ENCODE assay signal across 28 cellular contexts in genomic region chr3:142077155-142077858, GRCh38.
A peak's percentile ranks its signal among the peaks of the same experiment; 100 is the strongest.
DNase-seq lines count a peak whose midpoint lies in the region; ATAC-seq, FAIRE-seq and TF ChIP-seq lines count a peak whose summit lies in the region.
"Had no signal": no experiment of that assay in that cellular context is flagged by ENCODE, and none has a peak within 500 bp of the region (broad histone marks: within the 10 kb centered on the region; RNA-seq: fewer than 3 reads in every experiment).

No MANE protein-coding gene starts in this region.

- H3K9me3 Mint-ChIP-seq in progenitor cell of endocrine pancreas (ENCODE audit: low read depth) = peaks cover 6% of the 10 kb centered on the region

- no peak overlapping the region for H3K4me2 ChIP-seq in K562 (ENCODE audit: insufficient read depth, low read length)
- H3K4me2 ChIP-seq: A549; BLaER1 treated with 17β-estradiol and CSF1 and Interleukin-3, amounts not matched to agents 10 nM and 100 nM; PC-9 had no signal

- no TSS peak for BruUV-seq in K562 (replicated peaks; lab: Mats Ljungman, UMichigan)

- H3K27ac ChIP-seq in K562 (ENCODE audit: extremely low read depth, low read depth, low read length) (no peak overlapping the region), mucosa of rectum (ENCODE audit: low read depth in 2 of 2, low read length in 2 of 2) (peak overlapping the region; percentile 20 to 34), tibial artery (no peak overlapping the region)
- H3K27ac ChIP-seq: A549; BLaER1 treated with 17β-estradiol and CSF1 and Interleukin-3, amounts not matched to agents 10 nM and 100 nM; PC-9 had no signal

- intact Hi-C loops in K562 (cut with micrococcal nuclease) = no loop called here
- intact Hi-C loops in tibial artery (cut with DNase I; ENCODE audit: low total_unique reads) = no loop called here

- H3K9me3 ChIP-seq in K562 (replicated peaks; ENCODE audit: control insufficient read depth, insufficient read depth, low read depth, low read length) (no peaks in the 10 kb centered on the region), mucosa of rectum (ENCODE audit: control insufficient read depth in 2 of 2, low read length in 2 of 2) (no peaks in the 10 kb centered on the region), tibial artery (no peaks in the 10 kb centered on the region)
- H3K9me3 ChIP-seq: A549, MG63 had no signal

- no peaks in the 10 kb centered on the region for H4K20me1 ChIP-seq in K562 (replicated peaks; ENCODE audit: control insufficient read depth, insufficient read depth, low read length)
- H4K20me1 ChIP-seq: BLaER1 treated with 17β-estradiol and CSF1 and Interleukin-3, amounts not matched to agents 10 nM and 100 nM had no signal

- H3K9ac ChIP-seq in K562 (ENCODE audit: insufficient read depth in 1 of 2, low read depth in 2 of 2, low read length in 2 of 2) (0 out of 4 replicates have a peak overlapping the region, but pooled peaks of 1 of the 2 experiments have one; percentile 27), mucosa of rectum (ENCODE audit: low read depth in 1 of 2, low read length in 2 of 2) (no peak overlapping the region)
- H3K9ac ChIP-seq: BLaER1 treated with 17β-estradiol and CSF1 and Interleukin-3, amounts not matched to agents 10 nM and 100 nM had no signal

- POLR2A ChIA-PET in K562 (lab: Yijun Ruan, JAX) = interaction anchor here (0.6 to 1.4 kb wide), 3 partner anchors 10 to 134 kb away, joined by 3 read pairs; no protein-coding TSS in a partner anchor

- H3K36me3 Mint-ChIP-seq in progenitor cell of endocrine pancreas (ENCODE audit: insufficient read depth) = peaks cover 16% of the 10 kb centered on the region

- TF ChIP-seq RAD21 in K562 (CRISPR knock-in tag; conservative IDR thresholded peaks at IDR 0.05 in 1 of 2, IDR thresholded peaks at IDR 0.05 in 1 of 2) = no peak

- CTCF ChIA-PET in K562 (lab: Yijun Ruan, JAX; ENCODE audit: low intra/inter-chr PET ratio) = no interaction called here

- H3K4me3 ChIP-seq in K562 = no peak overlapping the region
- H3K4me3 ChIP-seq in mucosa of rectum (ENCODE audit: low read length in 2 of 2) = no peak overlapping the region
- H3K4me3 ChIP-seq in tibial artery = no peak overlapping the region
- H3K4me3 ChIP-seq: A549; BLaER1 treated with 17β-estradiol and CSF1 and Interleukin-3, amounts not matched to agents 10 nM and 100 nM; MG63; PC-9 had no signal

- no peak overlapping the region for H3K27ac Mint-ChIP-seq in progenitor cell of endocrine pancreas
- H3K27ac Mint-ChIP-seq: CD4-positive, alpha-beta T cell had no signal

- peaks cover 1% of the 10 kb centered on the region for H3K4me1 Mint-ChIP-seq in progenitor cell of endocrine pancreas (ENCODE audit: low read depth)

- ATAC-seq in K562 (peak; percentile 42; the same call in 1 of the 3 replicates), HG03196 (IDR thresholded peaks at IDR 0.05; ENCODE audit: unreplicated experiment) (no peak)
- ATAC-seq: A549 had no signal

- H3K27me3 ChIP-seq in K562 (ENCODE audit: control insufficient read depth in 2 of 2, insufficient read depth in 2 of 2, low read length in 2 of 2) (no peaks in the 10 kb centered on the region), mucosa of rectum (ENCODE audit: control insufficient read depth in 2 of 2, insufficient read depth in 2 of 2, low read length in 2 of 2) (no peaks in the 10 kb centered on the region), tibial artery (no peaks in the 10 kb centered on the region)
- H3K27me3 ChIP-seq: BLaER1 treated with 17β-estradiol and CSF1 and Interleukin-3, amounts not matched to agents 10 nM and 100 nM; MG63 had no signal

- peak; percentile 47 for DNase-seq in NCI-H510A treated with DMSO at 0.1 percent for 48 hours (lab: John Stamatoyannopoulos, UW)
- no peak for DNase-seq in NCI-H510A (lab: John Stamatoyannopoulos, UW)
- DNase-seq in K562 (ENCODE audit: extremely low read depth in 1 of 4, low spot score in 3 of 4) = no peak
- no peak for DNase-seq in tibial artery
- DNase-seq in ureter (ENCODE audit: low spot score) = no peak
- DNase-seq in progenitor cell of endocrine pancreas (ENCODE audit: low spot score, unreplicated experiment) = no peak
- DNase-seq: AML-193; CD4-positive, alpha-beta T cell; EL; GDM1; H7; KBM-7; MG63; NCI-H1105 treated with DMSO at 0.1 percent for 48 hours; NCI-H1930; NCI-H2171; NCI-H526; NCI-H82; NK-92 treated with Interleukin-12 subunit alpha and Interleukin-12 subunit beta, amount 100 ng/mL, for 24 hours; PC-9; SHP77 treated with DMSO at 0.1 percent for 48 hours; T-helper 1 cell had no signal

- H3K36me3 ChIP-seq in K562 (ENCODE audit: control insufficient read depth, insufficient read depth, low read length) = no peaks in the 10 kb centered on the region
- no peaks in the 10 kb centered on the region for H3K36me3 ChIP-seq in mucosa of rectum (ENCODE audit: control insufficient read depth in 2 of 2, insufficient read depth in 2 of 2, low read length in 2 of 2)
- peaks cover 4 to 12% (median 12%) of the 10 kb centered on the region in 3 donors for H3K36me3 ChIP-seq in tibial artery
- H3K36me3 ChIP-seq: MG63 had no signal

- H3K79me2 ChIP-seq in K562 (ENCODE audit: control insufficient read depth, insufficient read depth, low read length) = no peaks in the 10 kb centered on the region

- FAIRE-seq in K562 (lab: Jason Lieb, UNC) = no peak
- FAIRE-seq: A549, GM12891, HTR-8/SVneo had no signal

- TF ChIP-seq CTCF in K562 (IDR thresholded peaks at IDR 0.05 in 2 of 3, conservative IDR thresholded peaks at IDR 0.05 in 1 of 3; ENCODE audit: insufficient read depth in 2 of 3, low read depth in 1 of 3, low read length in 3 of 3) = no peak
- no peak for TF ChIP-seq CTCF in tibial artery (IDR thresholded peaks at IDR 0.05)
- TF ChIP-seq CTCF in progenitor cell of endocrine pancreas (IDR thresholded peaks at IDR 0.05; ENCODE audit: unreplicated experiment) = no peak

- in situ Hi-C loops in K562 (cut with MboI) = no loop called here

- H2AFZ ChIP-seq in K562 (ENCODE audit: low read depth, low read length) = no peak overlapping the region
- H2AFZ ChIP-seq: PC-9 had no signal

- no peak overlapping the region for H3K4me3 Mint-ChIP-seq in progenitor cell of endocrine pancreas (ENCODE audit: low read depth)
- H3K4me3 Mint-ChIP-seq: CD4-positive, alpha-beta T cell had no signal

- TF ChIP-seq EP300 in K562 (IDR thresholded peaks at IDR 0.05; ENCODE audit: low read length) = no peak

- no peaks in the 10 kb centered on the region; a peak in 1 of 5 replicates for H3K4me1 ChIP-seq in K562 (replicated peaks in 1 of 2; ENCODE audit: control insufficient read depth in 2 of 2, insufficient read depth in 2 of 2, low read length in 2 of 2)
- peaks cover 14 to 21% of the 10 kb centered on the region in 2 donors for H3K4me1 ChIP-seq in mucosa of rectum (ENCODE audit: control insufficient read depth in 2 of 2, insufficient read depth in 2 of 2, low read length in 2 of 2)
- H3K4me1 ChIP-seq in tibial artery = no peaks in the 10 kb centered on the region
- H3K4me1 ChIP-seq: A549; BLaER1 treated with 17β-estradiol and CSF1 and Interleukin-3, amounts not matched to agents 10 nM and 100 nM had no signal

- H3K27me3 Mint-ChIP-seq in progenitor cell of endocrine pancreas = no peaks in the 10 kb centered on the region
- H3K27me3 Mint-ChIP-seq: CD4-positive, alpha-beta T cell had no signal

- WGBS in K562 (ENCODE audit: insufficient coverage, low coverage, missing lambda C conversion rate) = 70% methylated on average over 4 of the region's 4 CpGs

- no peak for TF ChIP-seq POLR2A in K562 (conservative IDR thresholded peaks at IDR 0.05)

- H3K9me1 ChIP-seq in K562 (ENCODE audit: control insufficient read depth, insufficient read depth, low read length) = no peaks in the 10 kb centered on the region

TF ChIP-seq in K562, 482 proteins besides CTCF, POLR2A, EP300 and RAD21:
- TF ChIP-seq TCFL5 (CRISPR knock-in tag; conservative IDR thresholded peaks at IDR 0.05) = no peak
- no peak for TF ChIP-seq ZNF586 (CRISPR knock-in tag; conservative IDR thresholded peaks at IDR 0.05)
- TF ChIP-seq PTRF (tag; IDR thresholded peaks at IDR 0.05) = no peak
- TF ChIP-seq ZNF507 (tag; conservative IDR thresholded peaks at IDR 0.05) = no peak
- no peak for TF ChIP-seq KLF13 (tag; IDR thresholded peaks at IDR 0.05; ENCODE audit: borderline replicate concordance, low read depth)

Comparison
In these comparisons a context has a peak if more than half of its experiments do, and no peak if none do; other contexts are left out.
1. H3K27ac ChIP-seq: peak in mucosa of rectum (2 of 2); none in K562 (single experiment) and tibial artery (0 of 2).